In the genomic region with DNA sequence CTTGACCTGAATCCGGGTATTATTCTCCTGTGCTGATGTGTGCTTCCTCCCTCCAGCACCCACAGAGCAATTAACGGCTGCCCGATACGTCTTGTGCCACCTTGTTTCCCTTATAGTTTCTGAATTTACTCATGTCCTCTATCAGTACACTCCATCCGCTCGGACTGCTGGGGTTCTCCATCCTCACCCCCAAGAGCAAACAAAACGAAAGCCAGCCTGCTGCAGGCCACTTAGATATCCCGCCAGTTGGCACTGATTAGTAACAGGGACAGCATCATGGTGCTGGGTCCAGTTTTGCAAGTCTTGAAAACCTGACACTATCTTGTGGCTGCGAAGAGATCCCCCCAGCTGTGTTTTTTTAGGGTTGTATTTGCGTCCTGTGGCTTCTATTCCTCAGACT, we compare ENCODE assay signal across 15 cellular contexts.
A peak's percentile ranks its signal among the peaks of the same experiment; 100 is the strongest.
DNase-seq lines count a peak whose midpoint lies in the region; ATAC-seq, FAIRE-seq and TF ChIP-seq lines count a peak whose summit lies in the region.
"Had no signal": no experiment of that assay in that cellular context is flagged by ENCODE, and none has a peak within 500 bp of the region (broad histone marks: within the 10 kb centered on the region; RNA-seq: fewer than 3 reads in every experiment).

No MANE protein-coding gene starts in this region.

- ATAC-seq in pancreas (peak in 3 of 4 donors; percentile 2 to 8 (median 7)), GM19035 (IDR thresholded peaks at IDR 0.05; ENCODE audit: unreplicated experiment) (no peak), right cardiac atrium (no peak)
- ATAC-seq: activated CD4-positive, CD25-positive, alpha-beta regulatory T cell treated with anti-CD3 and anti-CD28 coated beads, Interleukin-2, amount 50 U/mL, for 24 hours; Right ventricle myocardium inferior had no signal

- H3K79me2 ChIP-seq in OCI-LY3 (ENCODE audit: low read length) = no peaks in the 10 kb centered on the region

- peaks cover 20% of the 10 kb centered on the region for H3K36me3 ChIP-seq in A673 (ENCODE audit: insufficient read depth, low read length, poor library complexity, severe bottlenecking)
- H3K36me3 ChIP-seq in OCI-LY3 (replicated peaks; ENCODE audit: low read depth, low read length) = peaks cover 3% of the 10 kb centered on the region
- H3K36me3 ChIP-seq in esophagus squamous epithelium = peaks cover 3 to 61% (median 10%) of the 10 kb centered on the region in 3 donors
- peaks cover 0 to 1% (median under 1%) of the 10 kb centered on the region in 3 donors for H3K36me3 ChIP-seq in pancreas
- peaks cover 9% of the 10 kb centered on the region; the same call in 1 of the 2 replicates for H3K36me3 ChIP-seq in HAP-1 (replicated peaks)

- H3K9ac ChIP-seq in OCI-LY3 (ENCODE audit: low read length) = no peak overlapping the region

- peak overlapping the region; percentile 49 for H3K4me2 ChIP-seq in OCI-LY3 (ENCODE audit: low read length)

- WGBS in esophagus squamous epithelium, 2 donors = 87 to 88% methylated on average over 8 to 10 of the region's 10 CpGs
- WGBS in pancreas, 2 donors = 24 to 31% methylated on average over 10 of the region's 10 CpGs
- WGBS in right cardiac atrium = 84% methylated on average over 10 of the region's 10 CpGs

- no peaks in the 10 kb centered on the region for H3K9me3 ChIP-seq in A673 (ENCODE audit: low read depth, low read length, poor library complexity, severe bottlenecking)
- H3K9me3 ChIP-seq in OCI-LY3 (ENCODE audit: insufficient read depth, low read length) = no peaks in the 10 kb centered on the region
- H3K9me3 ChIP-seq in esophagus squamous epithelium = no peaks in the 10 kb centered on the region
- no peaks in the 10 kb centered on the region for H3K9me3 ChIP-seq in pancreas
- H3K9me3 ChIP-seq in HAP-1 = no peaks in the 10 kb centered on the region
- no peaks in the 10 kb centered on the region for H3K9me3 ChIP-seq in right cardiac atrium (ENCODE audit: control insufficient read depth, low read length)

- no peak for FAIRE-seq in pancreas (lab: Jason Lieb, UNC)
- FAIRE-seq: D721Med had no signal

- POLR2A ChIA-PET in A673 (lab: Charles Lee; ENCODE audit: low non-redundant PET) = no interaction called here

- peaks cover 42% of the 10 kb centered on the region for H3K4me1 ChIP-seq in A673 (ENCODE audit: insufficient read depth, low read length, poor library complexity, severe bottlenecking)
- peaks cover 42% of the 10 kb centered on the region for H3K4me1 ChIP-seq in OCI-LY3 (ENCODE audit: low read length)
- peaks cover 13 to 72% (median 28%) of the 10 kb centered on the region in 3 donors for H3K4me1 ChIP-seq in esophagus squamous epithelium
- H3K4me1 ChIP-seq in pancreas = peaks cover 65 to 73% (median 68%) of the 10 kb centered on the region in 3 donors
- peaks cover 16% of the 10 kb centered on the region for H3K4me1 ChIP-seq in HAP-1
- no peaks in the 10 kb centered on the region for H3K4me1 ChIP-seq in right cardiac atrium (ENCODE audit: control insufficient read depth, insufficient read depth, low read length)

- CTCF ChIA-PET in A673 (lab: Charles Lee) = no interaction called here

- DNase-seq in A673 (ENCODE audit: low spot score) (no peak), esophagus squamous epithelium (lab: John Stamatoyannopoulos, UW) (no peak), pancreas (no peak), HAP-1 (ENCODE audit: low spot score in 2 of 2) (no peak), right cardiac atrium (no peak)
- DNase-seq in activated naive CD4-positive, alpha-beta T cell treated with Interleukin-2 at 50 U/mL for 16 hours = no peak
- DNase-seq: activated naive CD4-positive, alpha-beta T cell; NCI-H1092 treated with DMSO at 0.1 percent for 48 hours; NCI-H2171; T-helper 2 cell had no signal

- H3K4me3 ChIP-seq in A673 (ENCODE audit: low read depth, low read length, poor library complexity, severe bottlenecking) (no peak overlapping the region), OCI-LY3 (ENCODE audit: low read length) (no peak overlapping the region), esophagus squamous epithelium (no peak overlapping the region), pancreas (no peak overlapping the region), HAP-1 (no peak overlapping the region), right cardiac atrium (ENCODE audit: low read length) (no peak overlapping the region)

- no peak overlapping the region for H2AFZ ChIP-seq in OCI-LY3 (ENCODE audit: low read depth, low read length)

- no TSS peak for BruUV-seq in A673 (replicated peaks; lab: Mats Ljungman, UMichigan)

- peaks cover 17% of the 10 kb centered on the region; the same call in 1 of the 2 replicates for H4K20me1 ChIP-seq in OCI-LY3 (ENCODE audit: insufficient read depth, low read length)

- in situ Hi-C loops in HAP-1 (cut with MboI; ENCODE audit: low sequenced_read_pairs) = no loop called here

- TF ChIP-seq CTCF in A673 (conservative IDR thresholded peaks at IDR 0.05; ENCODE audit: low read depth, low read length) = no peak
- no peak for TF ChIP-seq CTCF in OCI-LY3 (IDR thresholded peaks at IDR 0.05; ENCODE audit: low read depth, low read length)
- no peak for TF ChIP-seq CTCF in esophagus squamous epithelium (IDR thresholded peaks at IDR 0.05)
- no peak for TF ChIP-seq CTCF in pancreas (IDR thresholded peaks at IDR 0.05)

- H3K27me3 ChIP-seq in A673 (replicated peaks; ENCODE audit: insufficient read depth, low read depth, low read length, poor library complexity) = no peaks in the 10 kb centered on the region
- no peaks in the 10 kb centered on the region for H3K27me3 ChIP-seq in OCI-LY3 (ENCODE audit: low read depth, low read length)
- no peaks in the 10 kb centered on the region for H3K27me3 ChIP-seq in esophagus squamous epithelium
- H3K27me3 ChIP-seq in pancreas = no peaks in the 10 kb centered on the region
- no peaks in the 10 kb centered on the region for H3K27me3 ChIP-seq in HAP-1 (ENCODE audit: low read depth)
- H3K27me3 ChIP-seq in right cardiac atrium (ENCODE audit: control insufficient read depth, insufficient read depth) = no peaks in the 10 kb centered on the region

- intact Hi-C loops in A673 (cut with micrococcal nuclease; ENCODE audit: unreplicated experiment) (loop anchor here (5.0 kb wide), 2 partner anchors 134 to 684 kb away; partner anchors contain the start of gene RREB1), esophagus squamous epithelium (cut with DNase I) (loop anchor here (10.0 kb wide), 1 partner anchor 556 kb away; no protein-coding TSS in a partner anchor), pancreas (cut with DNase I) (loop anchor here in 2 of 3 donors (5.0 to 10.0 kb wide), 2 partner anchors 514 to 526 kb away; no protein-coding TSS in a partner anchor), right cardiac atrium (cut with DNase I) (loop anchor here (5.0 to 10.0 kb wide), 4 partner anchors 126 to 564 kb away; no protein-coding TSS in a partner anchor)

- H3K27ac ChIP-seq in A673 (ENCODE audit: low read depth, low read length, poor library complexity, severe bottlenecking) (peak overlapping the region; percentile 74), OCI-LY3 (ENCODE audit: low read length) (no peak overlapping the region), esophagus squamous epithelium (peak overlapping the region; percentile 51 to 80 (median 70)), pancreas (peak overlapping the region; percentile 59 to 93 (median 75)), right cardiac atrium (ENCODE audit: low read length) (no peak overlapping the region)

- no peak for TF ChIP-seq POLR2A in esophagus squamous epithelium (IDR thresholded peaks at IDR 0.05)

Comparison
In these comparisons a context has a peak if more than half of its experiments do, and no peak if none do; other contexts are left out.
1. H3K27ac ChIP-seq: peak in A673 (single experiment), esophagus squamous epithelium (4 of 4) and pancreas (4 of 4); none in OCI-LY3 (single experiment) and right cardiac atrium (single experiment).
2. ATAC-seq: peak in pancreas (3 of 4); none in GM19035 (single experiment) and right cardiac atrium (0 of 2).